In genomic region chr12:108599948-108600701, GRCh38 we compare ENCODE assay signal across 20 cellular contexts. TPM values are rescaled to one million over a fixed set of nuclear protein-coding genes. Genes with fewer than 3 reads are reported as not detected.
A peak's percentile ranks its signal among the peaks of the same experiment; 100 is the strongest.
DNase-seq lines count a peak whose midpoint lies in the region; ATAC-seq, FAIRE-seq and TF ChIP-seq lines count a peak whose summit lies in the region.
"Had no signal": no experiment of that assay in that cellular context is flagged by ENCODE, and none has a peak within 500 bp of the region (broad histone marks: within the 10 kb centered on the region; RNA-seq: fewer than 3 reads in every experiment).

No MANE protein-coding gene starts in this region.

- in situ Hi-C loops in HepG2 (cut with HindIII; ENCODE audit: extremely low pct_ligation_motif_present, low pct_unique_long_range_greater_than_20kb): no loop called here

- H3K14ac ChIP-seq in mesenchymal stem cell (ENCODE audit: low read length in 2 of 2): no peak overlapping the region

- no peak for FAIRE-seq in HepG2 (lab: Jason Lieb, UNC)

- no peak overlapping the region for H3K23ac ChIP-seq in mesenchymal stem cell (ENCODE audit: low read length in 2 of 2)

- H3K36me3 ChIP-seq in HepG2 (replicated peaks in 1 of 2; ENCODE audit: control insufficient read depth in 1 of 2, insufficient read depth in 2 of 2, low read length in 2 of 2): no peaks in the 10 kb centered on the region
- H3K36me3 ChIP-seq in right lobe of liver: no peaks in the 10 kb centered on the region
- H3K36me3 ChIP-seq in mesenchymal stem cell (ENCODE audit: control insufficient read depth in 1 of 2, insufficient read depth in 2 of 2, low read depth in 1 of 2, low read length in 2 of 2): peaks cover 0 to 7% of the 10 kb centered on the region in 2 experiments
- H3K36me3 ChIP-seq in effector memory CD4-positive, alpha-beta T cell (ENCODE audit: control insufficient read depth, insufficient read depth, low read length): no peaks in the 10 kb centered on the region
- H3K36me3 ChIP-seq: BLaER1 had no signal

- H3K4me3 Mint-ChIP-seq in WTC11: no peak overlapping the region
- H3K4me3 Mint-ChIP-seq: CD4-positive, CD25-positive, alpha-beta regulatory T cell had no signal

- peaks cover 8 to 19% of the 10 kb centered on the region in 2 experiments; a peak in 2 of 5 replicates for H3K27me3 ChIP-seq in HepG2 (ENCODE audit: control insufficient read depth in 1 of 2, insufficient read depth in 2 of 2, low read length in 2 of 2)
- no peaks in the 10 kb centered on the region for H3K27me3 ChIP-seq in right lobe of liver
- no peaks in the 10 kb centered on the region for H3K27me3 ChIP-seq in mesenchymal stem cell (ENCODE audit: control insufficient read depth in 1 of 2, insufficient read depth in 1 of 2, low read length in 2 of 2)
- no peaks in the 10 kb centered on the region for H3K27me3 ChIP-seq in effector memory CD4-positive, alpha-beta T cell (replicated peaks; ENCODE audit: control insufficient read depth, insufficient read depth, low read length, poor library complexity, severe bottlenecking)
- H3K27me3 ChIP-seq: BLaER1 had no signal

- H4K8ac ChIP-seq in mesenchymal stem cell (ENCODE audit: low read length): no peak overlapping the region

- no peak for TF ChIP-seq POLR2A in HepG2 (IDR thresholded peaks at IDR 0.05; ENCODE audit: insufficient read depth in 1 of 2, low read depth in 2 of 2, low read length in 2 of 2)
- no peak for TF ChIP-seq POLR2A in right lobe of liver (IDR thresholded peaks at IDR 0.05)

- H3K79me1 ChIP-seq in mesenchymal stem cell (replicated peaks; ENCODE audit: low read length, poor library complexity, severe bottlenecking): no peaks in the 10 kb centered on the region

- no peak overlapping the region for H2BK120ac ChIP-seq in mesenchymal stem cell (ENCODE audit: low read depth, low read length)

- TF ChIP-seq CTCF in HepG2 (CRISPR knock-in tag; IDR thresholded peaks at IDR 0.05) (no peak), right lobe of liver (IDR thresholded peaks at IDR 0.05) (no peak), WTC11 (IDR thresholded peaks at IDR 0.05) (no peak)

- no peaks in the 10 kb centered on the region for H3K9me3 ChIP-seq in HepG2 (ENCODE audit: low read length)
- H3K9me3 ChIP-seq in right lobe of liver: no peaks in the 10 kb centered on the region
- H3K9me3 ChIP-seq in mesenchymal stem cell (ENCODE audit: control insufficient read depth, low read length): no peaks in the 10 kb centered on the region
- H3K9me3 ChIP-seq in effector memory CD4-positive, alpha-beta T cell (ENCODE audit: control insufficient read depth, low read length): no peaks in the 10 kb centered on the region
- H3K9me3 ChIP-seq: BLaER1 had no signal

- intact Hi-C loops in HepG2 (cut with micrococcal nuclease; ENCODE audit: unreplicated experiment) (no loop called here), right lobe of liver (cut with DNase I) (no loop called here)

- H3K4me1 Mint-ChIP-seq in WTC11: peaks cover 13% of the 10 kb centered on the region
- H3K4me1 Mint-ChIP-seq: CD4-positive, CD25-positive, alpha-beta regulatory T cell had no signal

- DNase-seq in HepG2 (ENCODE audit: low spot score) (no peak), right lobe of liver (no peak), WTC11 (ENCODE audit: low spot score) (no peak), mesenchymal stem cell (no peak), Ammon's horn (ENCODE audit: low spot score) (no peak), NCI-H1092 (lab: John Stamatoyannopoulos, UW) (no peak)
- DNase-seq in effector memory CD4-positive, alpha-beta T cell: no peak
- no peak for DNase-seq in activated CD4-positive, alpha-beta T cell treated with anti-CD3 and anti-CD28 coated beads, Interleukin-2, amount 50 U/mL, for 1 hour
- DNase-seq: CD4-positive, CD25-positive, alpha-beta regulatory T cell; DMS53; MV-4-11; NCI-H2029; NCI-H526 treated with DMSO at 0.1 percent for 48 hours; SHP77 had no signal

- CTCF ChIA-PET in HepG2 (lab: Yijun Ruan, JAX; ENCODE audit: low intra/inter-chr PET ratio, low total read pairs): no interaction called here
- CTCF ChIA-PET in WTC11 (lab: Charles Lee): interaction anchor here (1.0 to 2.4 kb wide), 4 partner anchors 13 to 39 kb away, joined by 3 to 9 read pairs (median 6); partner anchors contain the start of gene ISCU

- H4K91ac ChIP-seq in mesenchymal stem cell (ENCODE audit: low read length): no peak overlapping the region

- H3K27ac Mint-ChIP-seq in WTC11: no peak overlapping the region
- H3K27ac Mint-ChIP-seq: CD4-positive, CD25-positive, alpha-beta regulatory T cell had no signal

- H4K20me1 ChIP-seq in HepG2 (ENCODE audit: insufficient read depth, low read length): no peaks in the 10 kb centered on the region
- H4K20me1 ChIP-seq: BLaER1 had no signal

- H3K4ac ChIP-seq in mesenchymal stem cell (ENCODE audit: low read depth in 1 of 2, low read length in 2 of 2): no peak overlapping the region

- no peak for TF ChIP-seq RAD21 in HepG2 (CRISPR knock-in tag; IDR thresholded peaks at IDR 0.05)

- H2AK5ac ChIP-seq in mesenchymal stem cell (ENCODE audit: low read length, severe bottlenecking): no peak overlapping the region

- no TSS peak for BruUV-seq in HepG2 (replicated peaks; lab: Mats Ljungman, UMichigan)

- no peaks in the 10 kb centered on the region for H3K27me3 Mint-ChIP-seq in WTC11 (ENCODE audit: low read depth)

- ATAC-seq in HepG2 (no peak), right lobe of liver (no peak), WTC11 (peak; percentile 25; the same call in 1 of the 2 replicates)

- no peak overlapping the region for H3K4me2 ChIP-seq in HepG2 (ENCODE audit: low read depth, low read length)
- no peak overlapping the region for H3K4me2 ChIP-seq in mesenchymal stem cell (ENCODE audit: low read length, poor library complexity, severe bottlenecking)
- H3K4me2 ChIP-seq: BLaER1 had no signal

- H3K79me2 ChIP-seq in HepG2 (ENCODE audit: insufficient read depth, low read length): no peaks in the 10 kb centered on the region

- 35% methylated on average over 8 of the region's 10 CpGs for WGBS in HepG2 (ENCODE audit: low lambda C conversion rate)
- WGBS in right lobe of liver (ENCODE audit: insufficient coverage, low coverage, low lambda C conversion rate, missing lambda C conversion rate): 73% methylated on average over 9 of the region's 10 CpGs
- WGBS in mesenchymal stem cell: 91% methylated on average over 10 of the region's 10 CpGs

- peaks cover 2% of the 10 kb centered on the region; the same call in 1 of the 2 replicates for H3K4me1 ChIP-seq in HepG2 (ENCODE audit: insufficient read depth, low read length)
- no peaks in the 10 kb centered on the region for H3K4me1 ChIP-seq in right lobe of liver
- H3K4me1 ChIP-seq in mesenchymal stem cell (ENCODE audit: control insufficient read depth, insufficient read depth, low read depth, low read length): peaks cover 14% of the 10 kb centered on the region
- H3K4me1 ChIP-seq in effector memory CD4-positive, alpha-beta T cell (ENCODE audit: control insufficient read depth, insufficient read depth, low read length, poor library complexity, severe bottlenecking): no peaks in the 10 kb centered on the region

- H3K18ac ChIP-seq in mesenchymal stem cell (ENCODE audit: low read depth in 1 of 2, low read length in 2 of 2): no peak overlapping the region

- peak overlapping the region; percentile 6 to 54 for H2BK12ac ChIP-seq in mesenchymal stem cell (ENCODE audit: low read length in 2 of 2)

- H3K9me3 Mint-ChIP-seq in WTC11: no peaks in the 10 kb centered on the region

- POLR2A ChIA-PET in HepG2 (lab: Yijun Ruan, JAX): interaction anchor here (1.0 kb wide), 1 partner anchor 38 kb away, joined by 3 read pairs; the partner anchor contains the start of gene ISCU
- POLR2A ChIA-PET in WTC11 (lab: Charles Lee): interaction anchor here (1.1 to 1.2 kb wide), 2 partner anchors 11 to 38 kb away, joined by 3 to 4 read pairs; partner anchors contain the start of gene ISCU

- no peak overlapping the region for H3K4me3 ChIP-seq in HepG2 (replicated peaks in 1 of 3; ENCODE audit: insufficient read depth in 1 of 3, low read depth in 2 of 3, low read length in 3 of 3)
- H3K4me3 ChIP-seq in right lobe of liver: no peak overlapping the region
- no peak overlapping the region for H3K4me3 ChIP-seq in mesenchymal stem cell (ENCODE audit: insufficient read depth in 1 of 2, low read depth in 1 of 2, low read length in 2 of 2)
- H3K4me3 ChIP-seq in effector memory CD4-positive, alpha-beta T cell (ENCODE audit: insufficient read depth, low read depth, low read length, poor library complexity, severe bottlenecking): no peak overlapping the region
- H3K4me3 ChIP-seq: BLaER1 had no signal

- H3K36me3 Mint-ChIP-seq in WTC11: no peaks in the 10 kb centered on the region
- H3K36me3 Mint-ChIP-seq: CD4-positive, CD25-positive, alpha-beta regulatory T cell had no signal

- H3K9ac ChIP-seq in HepG2 (ENCODE audit: insufficient read depth, low read depth, low read length) (no peak overlapping the region), mesenchymal stem cell (ENCODE audit: low read length) (no peak overlapping the region)
- H3K9ac ChIP-seq: BLaER1 had no signal

- no peak overlapping the region for H2BK5ac ChIP-seq in mesenchymal stem cell (ENCODE audit: low read depth, low read length, poor library complexity, severe bottlenecking)

- no peak for TF ChIP-seq EP300 in HepG2 (IDR thresholded peaks at IDR 0.05; ENCODE audit: low read depth in 2 of 2, low read length in 2 of 2)
- TF ChIP-seq EP300 in HepG2 (CRISPR knock-in tag; IDR thresholded peaks at IDR 0.05; ENCODE audit: borderline replicate concordance): no peak

- peak overlapping the region; percentile 40 for H2BK15ac ChIP-seq in mesenchymal stem cell (ENCODE audit: low read depth, poor library complexity, severe bottlenecking)

- no peak overlapping the region for H2AFZ ChIP-seq in HepG2 (ENCODE audit: low read length)
- H2AFZ ChIP-seq in mesenchymal stem cell (ENCODE audit: low read depth, low read length): no peak overlapping the region

- H3K27ac ChIP-seq in HepG2 (ENCODE audit: extremely low read length, insufficient read depth, low read length) (no peak overlapping the region), right lobe of liver (no peak overlapping the region), mesenchymal stem cell (ENCODE audit: low read length, poor library complexity, severe bottlenecking) (no peak overlapping the region)
- no peak overlapping the region for H3K27ac ChIP-seq in effector memory CD4-positive, alpha-beta T cell (ENCODE audit: insufficient read depth, low read length, poor library complexity, severe bottlenecking)
- H3K27ac ChIP-seq: 22Rv1, BLaER1, RWPE1 had no signal

RNA-seq across cellular contexts. Expression of gene TMEM119, which starts 2.2 kb away (rescaled TPM):
- total RNA-seq in HepG2 (2016; rRNA removed; fragmentation: Illumina TruSeq; extraction: Trizol) (not detected in 2 replicates), right lobe of liver (under 1 TPM in 4 of 6 experiments, not detected in 2; 0.09 to 0.38 (median 0.22) TPM), WTC11 (2021) (0.16 to 0.25 TPM (median 0.20 TPM) in 3 replicates)
- not detected in 2 replicates for total RNA-seq in HepG2 (2016; cell fraction: cytosol; rRNA removed; fragmentation: Illumina TruSeq; extraction: Trizol; ENCODE audit: low read depth)
- total RNA-seq in HepG2 (2016; cell fraction: insoluble cytoplasmic fraction; rRNA removed; fragmentation: Illumina TruSeq; extraction: Trizol): not detected in 2 replicates
- total RNA-seq in HepG2 (2016; cell fraction: membrane; rRNA removed; fragmentation: Illumina TruSeq; extraction: Trizol): not detected in 2 replicates
- not detected in 2 replicates for total RNA-seq in HepG2 (2016; cell fraction: nucleus; rRNA removed; fragmentation: Illumina TruSeq; extraction: Trizol)
- polyA plus RNA-seq in HepG2 (2011; rRNA removed): not detected in 2 replicates
- polyA plus RNA-seq in HepG2 (2011; cell fraction: cytosol; rRNA removed): not detected in 2 replicates
- polyA plus RNA-seq in HepG2 (2011; cell fraction: nucleus; rRNA removed): not detected in 2 replicates
- polyA plus RNA-seq in HepG2 (2012): not detected in 2 replicates
- polyA plus RNA-seq in HepG2 (2016; cell fraction: cytosol; fragmentation: Illumina TruSeq; extraction: Trizol; ENCODE audit: low read depth): not detected in 2 replicates
- not detected in 2 replicates for polyA plus RNA-seq in HepG2 (2016; cell fraction: insoluble cytoplasmic fraction; fragmentation: Illumina TruSeq; extraction: Trizol; ENCODE audit: low read depth)
- polyA plus RNA-seq in HepG2 (2016; cell fraction: membrane; fragmentation: Illumina TruSeq; extraction: Trizol; ENCODE audit: low read depth): not detected in 2 replicates
- not detected in 2 replicates for polyA plus RNA-seq in HepG2 (2016; cell fraction: nucleus; fragmentation: Illumina TruSeq; extraction: Trizol; ENCODE audit: insufficient read depth, low read depth)
- not detected in 2 replicates for polyA minus RNA-seq in HepG2 (2011; rRNA and poly(A)+ RNA removed; ENCODE audit: low replicate concordance)
- not detected in 2 replicates for polyA minus RNA-seq in HepG2 (2011; cell fraction: cytosol; rRNA and poly(A)+ RNA removed)
- polyA minus RNA-seq in HepG2 (2011; cell fraction: nucleus; rRNA and poly(A)+ RNA removed): not detected in 2 replicates
- 108 TPM for polyA plus RNA-seq in mesenchymal stem cell (2013, experiment 1 of 2)
- polyA plus RNA-seq in mesenchymal stem cell (2013, experiment 2 of 2): 109 TPM
- total RNA-seq: HT-29, MCF 10A, NCI-H460 had no signal

RNA-seq across cellular contexts. Expression of gene SELPLG, which starts 33.6 kb away (rescaled TPM):
- total RNA-seq in HepG2 (2016; rRNA removed; fragmentation: Illumina TruSeq; extraction: Trizol) (not detected in 2 replicates), right lobe of liver (1 to 10 TPM; 1.5 to 6.0 (median 3.1) TPM), WTC11 (2021) (0.18 to 0.46 TPM (median 0.21 TPM) in 3 replicates)
- total RNA-seq in HepG2 (2016; cell fraction: cytosol; rRNA removed; fragmentation: Illumina TruSeq; extraction: Trizol; ENCODE audit: low read depth): not detected in 2 replicates
- total RNA-seq in HepG2 (2016; cell fraction: insoluble cytoplasmic fraction; rRNA removed; fragmentation: Illumina TruSeq; extraction: Trizol): not detected in 2 replicates
- total RNA-seq in HepG2 (2016; cell fraction: membrane; rRNA removed; fragmentation: Illumina TruSeq; extraction: Trizol): not detected in 2 replicates
- total RNA-seq in HepG2 (2016; cell fraction: nucleus; rRNA removed; fragmentation: Illumina TruSeq; extraction: Trizol): not detected in 2 replicates
- polyA plus RNA-seq in HepG2 (2011; rRNA removed): 0.07 and 0.12 TPM in 2 replicates
- 0.07 and 0.08 TPM in 2 replicates for polyA plus RNA-seq in HepG2 (2011; cell fraction: cytosol; rRNA removed)
- 0.14 and 0.16 TPM in 2 replicates for polyA plus RNA-seq in HepG2 (2011; cell fraction: nucleus; rRNA removed)
- polyA plus RNA-seq in HepG2 (2012): not detected in 2 replicates
- not detected in 2 replicates for polyA plus RNA-seq in HepG2 (2016; cell fraction: cytosol; fragmentation: Illumina TruSeq; extraction: Trizol; ENCODE audit: low read depth)
- polyA plus RNA-seq in HepG2 (2016; cell fraction: insoluble cytoplasmic fraction; fragmentation: Illumina TruSeq; extraction: Trizol; ENCODE audit: low read depth): 0.10 TPM in 1 of 2 replicates, not detected in the other
- polyA plus RNA-seq in HepG2 (2016; cell fraction: membrane; fragmentation: Illumina TruSeq; extraction: Trizol; ENCODE audit: low read depth): not detected in 2 replicates
- not detected in 2 replicates for polyA plus RNA-seq in HepG2 (2016; cell fraction: nucleus; fragmentation: Illumina TruSeq; extraction: Trizol; ENCODE audit: insufficient read depth, low read depth)
- 0.26 and 2.7 TPM in 2 replicates for polyA minus RNA-seq in HepG2 (2011; rRNA and poly(A)+ RNA removed; ENCODE audit: low replicate concordance)
- not detected in 2 replicates for polyA minus RNA-seq in HepG2 (2011; cell fraction: cytosol; rRNA and poly(A)+ RNA removed)
- not detected in 2 replicates for polyA minus RNA-seq in HepG2 (2011; cell fraction: nucleus; rRNA and poly(A)+ RNA removed)
- 2.0 TPM for polyA plus RNA-seq in mesenchymal stem cell (2013, experiment 1 of 2)
- polyA plus RNA-seq in mesenchymal stem cell (2013, experiment 2 of 2): 2.2 TPM
- total RNA-seq: HT-29, NCI-H460 had no signal

RNA-seq across cellular contexts. Expression of gene ISCU, which starts 37.7 kb away (rescaled TPM):
- total RNA-seq in HepG2 (2016; rRNA removed; fragmentation: Illumina TruSeq; extraction: Trizol) (107 and 131 TPM in 2 replicates), right lobe of liver (10 to 100 TPM; 36.7 to 81.8 (median 58.4) TPM), WTC11 (2021) (73.8 to 85.9 TPM (median 74.2 TPM) in 3 replicates)
- 132 and 143 TPM in 2 replicates for total RNA-seq in HepG2 (2016; cell fraction: cytosol; rRNA removed; fragmentation: Illumina TruSeq; extraction: Trizol; ENCODE audit: low read depth)
- 110 and 134 TPM in 2 replicates for total RNA-seq in HepG2 (2016; cell fraction: insoluble cytoplasmic fraction; rRNA removed; fragmentation: Illumina TruSeq; extraction: Trizol)
- total RNA-seq in HepG2 (2016; cell fraction: membrane; rRNA removed; fragmentation: Illumina TruSeq; extraction: Trizol): 177 and 190 TPM in 2 replicates
- 57.1 and 61.7 TPM in 2 replicates for total RNA-seq in HepG2 (2016; cell fraction: nucleus; rRNA removed; fragmentation: Illumina TruSeq; extraction: Trizol)
- 85.9 and 94.4 TPM in 2 replicates for polyA plus RNA-seq in HepG2 (2011; rRNA removed)
- 52.6 and 73.1 TPM in 2 replicates for polyA plus RNA-seq in HepG2 (2011; cell fraction: cytosol; rRNA removed)
- polyA plus RNA-seq in HepG2 (2011; cell fraction: nucleus; rRNA removed): 109 and 121 TPM in 2 replicates
- polyA plus RNA-seq in HepG2 (2012): 68.8 and 75.6 TPM in 2 replicates
- polyA plus RNA-seq in HepG2 (2016; cell fraction: cytosol; fragmentation: Illumina TruSeq; extraction: Trizol; ENCODE audit: low read depth): 179 and 208 TPM in 2 replicates
- 160 and 163 TPM in 2 replicates for polyA plus RNA-seq in HepG2 (2016; cell fraction: insoluble cytoplasmic fraction; fragmentation: Illumina TruSeq; extraction: Trizol; ENCODE audit: low read depth)
- 188 and 198 TPM in 2 replicates for polyA plus RNA-seq in HepG2 (2016; cell fraction: membrane; fragmentation: Illumina TruSeq; extraction: Trizol; ENCODE audit: low read depth)
- polyA plus RNA-seq in HepG2 (2016; cell fraction: nucleus; fragmentation: Illumina TruSeq; extraction: Trizol; ENCODE audit: insufficient read depth, low read depth): 121 and 125 TPM in 2 replicates
- polyA minus RNA-seq in HepG2 (2011; rRNA and poly(A)+ RNA removed; ENCODE audit: low replicate concordance): 27.0 and 56.6 TPM in 2 replicates
- polyA minus RNA-seq in HepG2 (2011; cell fraction: cytosol; rRNA and poly(A)+ RNA removed): 22.4 and 23.6 TPM in 2 replicates
- polyA minus RNA-seq in HepG2 (2011; cell fraction: nucleus; rRNA and poly(A)+ RNA removed): 41.3 and 43.5 TPM in 2 replicates
- polyA plus RNA-seq in mesenchymal stem cell (2013, experiment 1 of 2): 128 TPM
- polyA plus RNA-seq in mesenchymal stem cell (2013, experiment 2 of 2): 129 TPM

RNA-seq across cellular contexts. Expression of gene SART3, which starts 39.2 kb away (rescaled TPM):
- total RNA-seq in HepG2 (2016; rRNA removed; fragmentation: Illumina TruSeq; extraction: Trizol) (60.7 and 69.9 TPM in 2 replicates), right lobe of liver (10 to 100 TPM; 13.2 to 28.4 (median 20.6) TPM), WTC11 (2021) (75.6 to 91.2 TPM (median 76.8 TPM) in 3 replicates)
- 21.9 and 27.2 TPM in 2 replicates for total RNA-seq in HepG2 (2016; cell fraction: cytosol; rRNA removed; fragmentation: Illumina TruSeq; extraction: Trizol; ENCODE audit: low read depth)
- 55.9 and 75.2 TPM in 2 replicates for total RNA-seq in HepG2 (2016; cell fraction: insoluble cytoplasmic fraction; rRNA removed; fragmentation: Illumina TruSeq; extraction: Trizol)
- 19.7 and 22.5 TPM in 2 replicates for total RNA-seq in HepG2 (2016; cell fraction: membrane; rRNA removed; fragmentation: Illumina TruSeq; extraction: Trizol)
- total RNA-seq in HepG2 (2016; cell fraction: nucleus; rRNA removed; fragmentation: Illumina TruSeq; extraction: Trizol): 77.0 and 82.1 TPM in 2 replicates
- polyA plus RNA-seq in HepG2 (2011; rRNA removed): 15.3 and 16.1 TPM in 2 replicates
- 8.3 and 9.4 TPM in 2 replicates for polyA plus RNA-seq in HepG2 (2011; cell fraction: cytosol; rRNA removed)
- polyA plus RNA-seq in HepG2 (2011; cell fraction: nucleus; rRNA removed): 27.3 and 39.2 TPM in 2 replicates
- 26.6 and 31.2 TPM in 2 replicates for polyA plus RNA-seq in HepG2 (2012)
- polyA plus RNA-seq in HepG2 (2016; cell fraction: cytosol; fragmentation: Illumina TruSeq; extraction: Trizol; ENCODE audit: low read depth): 2.3 and 2.5 TPM in 2 replicates
- polyA plus RNA-seq in HepG2 (2016; cell fraction: insoluble cytoplasmic fraction; fragmentation: Illumina TruSeq; extraction: Trizol; ENCODE audit: low read depth): 35.5 and 40.7 TPM in 2 replicates
- 5.1 and 6.5 TPM in 2 replicates for polyA plus RNA-seq in HepG2 (2016; cell fraction: membrane; fragmentation: Illumina TruSeq; extraction: Trizol; ENCODE audit: low read depth)
- polyA plus RNA-seq in HepG2 (2016; cell fraction: nucleus; fragmentation: Illumina TruSeq; extraction: Trizol; ENCODE audit: insufficient read depth, low read depth): 53.6 and 61.3 TPM in 2 replicates
- 27.4 and 45.1 TPM in 2 replicates for polyA minus RNA-seq in HepG2 (2011; rRNA and poly(A)+ RNA removed; ENCODE audit: low replicate concordance)
- 11.9 and 15.4 TPM in 2 replicates for polyA minus RNA-seq in HepG2 (2011; cell fraction: cytosol; rRNA and poly(A)+ RNA removed)
- polyA minus RNA-seq in HepG2 (2011; cell fraction: nucleus; rRNA and poly(A)+ RNA removed): 155 and 179 TPM in 2 replicates
- 15.8 TPM for polyA plus RNA-seq in mesenchymal stem cell (2013, experiment 1 of 2)
- polyA plus RNA-seq in mesenchymal stem cell (2013, experiment 2 of 2): 15.4 TPM
